ENCODE assay signal across 19 cellular contexts in genomic region chr16:73028721-73029361, GRCh38.
"Had no signal": no experiment of that assay in that cellular context is flagged by ENCODE, and none has a peak within 500 bp of the region (broad histone marks: within the 10 kb centered on the region; RNA-seq: fewer than 3 reads in every experiment).

No MANE protein-coding gene starts in this region.

- H3K36me3 ChIP-seq: colonic mucosa, lower lobe of right lung, ovary, transverse colon had no signal

- H3K27ac ChIP-seq: colonic mucosa, lower lobe of right lung, ovary, transverse colon had no signal

- DNase-seq: activated CD4-positive, alpha-beta T cell treated with anti-CD3 and anti-CD28 coated beads for 4 hours; activated CD8-positive, alpha-beta T cell treated with anti-CD3 and anti-CD28 coated beads for 36 hours; activated gamma-delta T cell; activated T-cell treated with anti-CD3 and anti-CD28 coated beads, Interleukin-2, amount 50 U/mL, for 4 hours; central memory CD4-positive, alpha-beta T cell; colonic mucosa; foreskin fibroblast; left cardiac atrium; lower lobe of right lung; naive B cell; ovary; small intestine; stimulated activated CD4-positive, alpha-beta T cell treated with anti-CD3 and anti-CD28 coated beads, Interleukin-4, amount 100 ng/mL, for 24 hours; stimulated activated naive CD4-positive, alpha-beta T cell; T-helper 2 cell; transverse colon had no signal

- FAIRE-seq: small intestine, TTC549 had no signal

- H3K4me3 ChIP-seq: colonic mucosa, lower lobe of right lung, ovary, transverse colon had no signal

- H3K9me3 Mint-ChIP-seq: activated CD8-positive, alpha-beta T cell treated with anti-CD3 and anti-CD28 coated beads for 36 hours; activated naive CD4-positive, alpha-beta T cell treated with anti-CD3 and anti-CD28 coated beads, Interleukin-2, amount 50 U/mL, for 72 hours; activated T-cell treated with anti-CD3 and anti-CD28 coated beads, Interleukin-2, amount 50 U/mL, for 4 hours; naive B cell; WTC11 had no signal

- H3K4me1 ChIP-seq: colonic mucosa had no signal

- H3K27me3 ChIP-seq: colonic mucosa, ovary, transverse colon had no signal

- H3K4me3 Mint-ChIP-seq: activated CD8-positive, alpha-beta T cell treated with anti-CD3 and anti-CD28 coated beads for 36 hours; activated T-cell treated with anti-CD3 and anti-CD28 coated beads, Interleukin-2, amount 50 U/mL, for 4 hours; naive B cell; WTC11 had no signal

- H3K27ac Mint-ChIP-seq: activated CD8-positive, alpha-beta T cell treated with anti-CD3 and anti-CD28 coated beads for 36 hours; activated naive CD4-positive, alpha-beta T cell treated with anti-CD3 and anti-CD28 coated beads, Interleukin-2, amount 50 U/mL, for 72 hours; WTC11 had no signal

- H3K27me3 Mint-ChIP-seq: activated CD8-positive, alpha-beta T cell treated with anti-CD3 and anti-CD28 coated beads for 36 hours had no signal

- H3K9me3 ChIP-seq: colonic mucosa, lower lobe of right lung, ovary, transverse colon had no signal

- H3K36me3 Mint-ChIP-seq: activated naive CD4-positive, alpha-beta T cell treated with anti-CD3 and anti-CD28 coated beads, Interleukin-2, amount 50 U/mL, for 72 hours; naive B cell; WTC11 had no signal

- ATAC-seq: activated CD8-positive, alpha-beta T cell treated with anti-CD3 and anti-CD28 coated beads for 36 hours; activated naive CD4-positive, alpha-beta T cell treated with anti-CD3 and anti-CD28 coated beads, Interleukin-2, amount 50 U/mL, for 72 hours; activated T-cell treated with anti-CD3 and anti-CD28 coated beads, Interleukin-2, amount 50 U/mL, for 4 hours; left cardiac atrium; lower lobe of right lung; WTC11 had no signal
